1 cellular context compared by ENCODE assay signal in the genomic region with DNA sequence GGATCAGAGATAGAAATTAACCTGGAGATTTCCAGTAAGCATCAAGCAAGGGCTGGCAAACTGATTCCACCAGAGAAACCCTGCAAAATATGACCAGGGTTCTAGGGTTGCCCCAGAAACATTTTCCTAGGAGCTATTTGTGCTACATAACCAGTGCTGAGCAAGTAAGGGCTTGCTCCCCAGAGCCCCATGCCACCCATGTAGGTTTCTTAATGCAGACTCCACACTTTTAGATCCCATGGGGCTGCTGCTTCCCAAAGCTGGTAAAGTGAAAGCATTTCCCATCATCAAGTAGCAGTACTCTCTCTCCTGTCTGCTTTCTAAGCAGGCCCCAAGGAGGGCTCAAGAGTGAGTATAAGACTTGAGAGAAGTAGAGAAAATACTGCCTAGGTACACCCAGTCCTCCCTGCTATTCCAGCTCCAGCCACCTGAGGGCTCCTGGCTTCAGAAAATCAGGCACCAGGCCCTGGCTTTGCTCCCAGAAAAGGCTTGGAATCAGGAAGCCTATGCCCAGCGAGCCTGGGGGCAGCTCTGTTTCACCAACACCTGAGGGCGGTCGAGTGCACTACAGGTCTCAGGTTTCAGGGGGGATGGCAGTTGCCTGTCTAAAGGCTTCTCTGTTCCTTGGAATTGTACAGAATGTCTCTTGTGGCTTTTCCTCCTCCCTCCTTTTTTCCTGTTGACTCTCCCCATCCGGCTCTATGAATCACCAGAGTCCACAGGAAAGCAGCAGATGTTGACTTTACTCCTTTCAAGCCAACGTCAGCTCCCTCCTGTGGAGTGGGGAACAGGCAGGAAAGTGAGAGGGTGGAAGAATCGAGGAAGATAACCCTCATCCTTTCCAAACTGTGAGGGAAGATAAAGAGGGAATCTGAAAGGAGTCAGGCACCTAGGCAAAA.
TF ChIP-seq lines count a peak whose summit lies in the region.

No MANE protein-coding gene starts in this region.

TF ChIP-seq in K562, 482 proteins besides CTCF, POLR2A, EP300 and RAD21 (continued from another document and continues in another):
- no peak for TF ChIP-seq ZNF407 (IDR thresholded peaks at IDR 0.05; ENCODE audit: low read depth)
- TF ChIP-seq TEAD2 (tag; IDR thresholded peaks at IDR 0.05) = no peak
- peak; percentile 37 for TF ChIP-seq E2F8 (IDR thresholded peaks at IDR 0.05; ENCODE audit: low read depth, partially characterized antibody)
- no peak for TF ChIP-seq STAT5B (CRISPR knock-in tag; IDR thresholded peaks at IDR 0.05)
- TF ChIP-seq, protein P1, sequence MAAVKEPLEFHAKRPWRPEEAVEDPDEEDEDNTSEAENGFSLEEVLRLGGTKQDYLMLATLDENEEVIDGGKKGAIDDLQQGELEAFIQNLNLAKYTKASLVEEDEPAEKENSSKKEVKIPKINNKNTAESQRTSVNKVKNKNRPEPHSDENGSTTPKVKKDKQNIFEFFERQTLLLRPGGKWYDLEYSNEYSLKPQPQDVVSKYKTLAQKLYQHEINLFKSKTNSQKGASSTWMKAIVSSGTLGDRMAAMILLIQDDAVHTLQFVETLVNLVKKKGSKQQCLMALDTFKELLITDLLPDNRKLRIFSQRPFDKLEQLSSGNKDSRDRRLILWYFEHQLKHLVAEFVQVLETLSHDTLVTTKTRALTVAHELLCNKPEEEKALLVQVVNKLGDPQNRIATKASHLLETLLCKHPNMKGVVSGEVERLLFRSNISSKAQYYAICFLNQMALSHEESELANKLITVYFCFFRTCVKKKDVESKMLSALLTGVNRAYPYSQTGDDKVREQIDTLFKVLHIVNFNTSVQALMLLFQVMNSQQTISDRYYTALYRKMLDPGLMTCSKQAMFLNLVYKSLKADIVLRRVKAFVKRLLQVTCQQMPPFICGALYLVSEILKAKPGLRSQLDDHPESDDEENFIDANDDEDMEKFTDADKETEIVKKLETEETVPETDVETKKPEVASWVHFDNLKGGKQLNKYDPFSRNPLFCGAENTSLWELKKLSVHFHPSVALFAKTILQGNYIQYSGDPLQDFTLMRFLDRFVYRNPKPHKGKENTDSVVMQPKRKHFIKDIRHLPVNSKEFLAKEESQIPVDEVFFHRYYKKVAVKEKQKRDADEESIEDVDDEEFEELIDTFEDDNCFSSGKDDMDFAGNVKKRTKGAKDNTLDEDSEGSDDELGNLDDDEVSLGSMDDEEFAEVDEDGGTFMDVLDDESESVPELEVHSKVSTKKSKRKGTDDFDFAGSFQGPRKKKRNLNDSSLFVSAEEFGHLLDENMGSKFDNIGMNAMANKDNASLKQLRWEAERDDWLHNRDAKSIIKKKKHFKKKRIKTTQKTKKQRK (IDR thresholded peaks at IDR 0.05; ENCODE audit: borderline replicate concordance, low read depth, low read length) = no peak
- no peak for TF ChIP-seq USF1 (CRISPR knock-in tag; IDR thresholded peaks at IDR 0.05)
- TF ChIP-seq ZNF449 (CRISPR knock-in tag; IDR thresholded peaks at IDR 0.05) = no peak
- no peak for TF ChIP-seq GABPB2 (CRISPR knock-in tag; conservative IDR thresholded peaks at IDR 0.05)
- TF ChIP-seq SPI1 (IDR thresholded peaks at IDR 0.05; ENCODE audit: borderline replicate concordance, low read depth, low read length) = peak; percentile 41; the same call in 1 of the 2 replicates
- TF ChIP-seq KAT8 (IDR thresholded peaks at IDR 0.05; ENCODE audit: low read depth) = no peak
- no peak for TF ChIP-seq NFIX (CRISPR knock-in tag; IDR thresholded peaks at IDR 0.05; ENCODE audit: low read depth)
- TF ChIP-seq, protein P2, sequence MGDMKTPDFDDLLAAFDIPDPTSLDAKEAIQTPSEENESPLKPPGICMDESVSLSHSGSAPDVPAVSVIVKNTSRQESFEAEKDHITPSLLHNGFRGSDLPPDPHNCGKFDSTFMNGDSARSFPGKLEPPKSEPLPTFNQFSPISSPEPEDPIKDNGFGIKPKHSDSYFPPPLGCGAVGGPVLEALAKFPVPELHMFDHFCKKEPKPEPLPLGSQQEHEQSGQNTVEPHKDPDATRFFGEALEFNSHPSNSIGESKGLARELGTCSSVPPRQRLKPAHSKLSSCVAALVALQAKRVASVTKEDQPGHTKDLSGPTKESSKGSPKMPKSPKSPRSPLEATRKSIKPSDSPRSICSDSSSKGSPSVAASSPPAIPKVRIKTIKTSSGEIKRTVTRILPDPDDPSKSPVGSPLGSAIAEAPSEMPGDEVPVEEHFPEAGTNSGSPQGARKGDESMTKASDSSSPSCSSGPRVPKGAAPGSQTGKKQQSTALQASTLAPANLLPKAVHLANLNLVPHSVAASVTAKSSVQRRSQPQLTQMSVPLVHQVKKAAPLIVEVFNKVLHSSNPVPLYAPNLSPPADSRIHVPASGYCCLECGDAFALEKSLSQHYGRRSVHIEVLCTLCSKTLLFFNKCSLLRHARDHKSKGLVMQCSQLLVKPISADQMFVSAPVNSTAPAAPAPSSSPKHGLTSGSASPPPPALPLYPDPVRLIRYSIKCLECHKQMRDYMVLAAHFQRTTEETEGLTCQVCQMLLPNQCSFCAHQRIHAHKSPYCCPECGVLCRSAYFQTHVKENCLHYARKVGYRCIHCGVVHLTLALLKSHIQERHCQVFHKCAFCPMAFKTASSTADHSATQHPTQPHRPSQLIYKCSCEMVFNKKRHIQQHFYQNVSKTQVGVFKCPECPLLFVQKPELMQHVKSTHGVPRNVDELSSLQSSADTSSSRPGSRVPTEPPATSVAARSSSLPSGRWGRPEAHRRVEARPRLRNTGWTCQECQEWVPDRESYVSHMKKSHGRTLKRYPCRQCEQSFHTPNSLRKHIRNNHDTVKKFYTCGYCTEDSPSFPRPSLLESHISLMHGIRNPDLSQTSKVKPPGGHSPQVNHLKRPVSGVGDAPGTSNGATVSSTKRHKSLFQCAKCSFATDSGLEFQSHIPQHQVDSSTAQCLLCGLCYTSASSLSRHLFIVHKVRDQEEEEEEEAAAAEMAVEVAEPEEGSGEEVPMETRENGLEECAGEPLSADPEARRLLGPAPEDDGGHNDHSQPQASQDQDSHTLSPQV (IDR thresholded peaks at IDR 0.05) = peak; percentile 33; the same call in 1 of the 2 replicates
- TF ChIP-seq ZNF134 (CRISPR knock-in tag; conservative IDR thresholded peaks at IDR 0.05) = no peak
- no peak for TF ChIP-seq ZNF77 (CRISPR knock-in tag; IDR thresholded peaks at IDR 0.05)
- TF ChIP-seq, protein P3, sequence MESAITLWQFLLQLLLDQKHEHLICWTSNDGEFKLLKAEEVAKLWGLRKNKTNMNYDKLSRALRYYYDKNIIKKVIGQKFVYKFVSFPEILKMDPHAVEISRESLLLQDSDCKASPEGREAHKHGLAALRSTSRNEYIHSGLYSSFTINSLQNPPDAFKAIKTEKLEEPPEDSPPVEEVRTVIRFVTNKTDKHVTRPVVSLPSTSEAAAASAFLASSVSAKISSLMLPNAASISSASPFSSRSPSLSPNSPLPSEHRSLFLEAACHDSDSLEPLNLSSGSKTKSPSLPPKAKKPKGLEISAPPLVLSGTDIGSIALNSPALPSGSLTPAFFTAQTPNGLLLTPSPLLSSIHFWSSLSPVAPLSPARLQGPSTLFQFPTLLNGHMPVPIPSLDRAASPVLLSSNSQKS (CRISPR knock-in tag; IDR thresholded peaks at IDR 0.05) = no peak
- no peak for TF ChIP-seq TFAM (CRISPR knock-in tag; conservative IDR thresholded peaks at IDR 0.05)
- TF ChIP-seq ARHGAP35 (IDR thresholded peaks at IDR 0.05; ENCODE audit: partially characterized antibody) = no peak
- TF ChIP-seq PKNOX1 (IDR thresholded peaks at IDR 0.05) = no peak
- no peak for TF ChIP-seq ARNT (IDR thresholded peaks at IDR 0.05)
- TF ChIP-seq ZNF174 (CRISPR knock-in tag; IDR thresholded peaks at IDR 0.05) = no peak
